ENCODE assay signal across 23 cellular contexts in genomic region chrX:72348247-72348979, GRCh38. TPM values are rescaled to one million over a fixed set of nuclear protein-coding genes. Genes with fewer than 3 reads are reported as not detected.
A peak's percentile ranks its signal among the peaks of the same experiment; 100 is the strongest.
DNase-seq lines count a peak whose midpoint lies in the region; ATAC-seq and TF ChIP-seq lines count a peak whose summit lies in the region.
"Had no signal": no experiment of that assay in that cellular context is flagged by ENCODE, and none has a peak within 500 bp of the region (broad histone marks: within the 10 kb centered on the region; RNA-seq: fewer than 3 reads in every experiment).

No MANE protein-coding gene starts in this region.

- no peak overlapping the region for H3K27ac Mint-ChIP-seq in activated CD8-positive, alpha-beta T cell treated with anti-CD3 and anti-CD28 coated beads for 36 hours
- H3K27ac Mint-ChIP-seq in activated CD8-positive, alpha-beta T cell treated with anti-CD3 and anti-CD28 coated beads, Interleukin-2, amount 10 ng/mL, durations not matched to agents 7 days and 5 days: no peak overlapping the region
- H3K27ac Mint-ChIP-seq: B cell had no signal

- H3K27me3 Mint-ChIP-seq in activated CD8-positive, alpha-beta T cell treated with anti-CD3 and anti-CD28 coated beads for 36 hours: no peaks in the 10 kb centered on the region
- no peaks in the 10 kb centered on the region for H3K27me3 Mint-ChIP-seq in activated CD8-positive, alpha-beta T cell treated with anti-CD3 and anti-CD28 coated beads, Interleukin-2, amount 10 ng/mL, durations not matched to agents 7 days and 5 days (ENCODE audit: low read depth)
- H3K27me3 Mint-ChIP-seq: B cell had no signal

- H3K4me3 Mint-ChIP-seq in activated CD8-positive, alpha-beta T cell treated with anti-CD3 and anti-CD28 coated beads for 36 hours: no peak overlapping the region
- no peak overlapping the region for H3K4me3 Mint-ChIP-seq in activated CD8-positive, alpha-beta T cell treated with anti-CD3 and anti-CD28 coated beads, Interleukin-2, amount 10 ng/mL, durations not matched to agents 7 days and 5 days
- H3K4me3 Mint-ChIP-seq: B cell had no signal

- ATAC-seq in activated CD8-positive, alpha-beta T cell treated with anti-CD3 and anti-CD28 coated beads for 36 hours: peak; percentile 72
- no peak for ATAC-seq in activated CD8-positive, alpha-beta T cell treated with anti-CD3 and anti-CD28 coated beads, Interleukin-2, amount 10 ng/mL, durations not matched to agents 7 days and 5 days
- peak; percentile 12 for ATAC-seq in GM19351 (IDR thresholded peaks at IDR 0.05; ENCODE audit: unreplicated experiment)
- no peak for ATAC-seq in HG02588 (IDR thresholded peaks at IDR 0.05; ENCODE audit: unreplicated experiment)
- ATAC-seq in HG03439 (IDR thresholded peaks at IDR 0.05; ENCODE audit: unreplicated experiment): no peak
- ATAC-seq: A549, gastrocnemius medialis, SK-N-SH treated with all-trans-retinoic acid at 6 μM for 48 hours had no signal

- H3K36me3 Mint-ChIP-seq in activated CD8-positive, alpha-beta T cell treated with anti-CD3 and anti-CD28 coated beads for 36 hours (ENCODE audit: low read depth): no peaks in the 10 kb centered on the region
- peaks cover 7% of the 10 kb centered on the region for H3K36me3 Mint-ChIP-seq in activated CD8-positive, alpha-beta T cell treated with anti-CD3 and anti-CD28 coated beads, Interleukin-2, amount 10 ng/mL, durations not matched to agents 7 days and 5 days (ENCODE audit: low read depth)

- TF ChIP-seq CTCF in activated CD8-positive, alpha-beta T cell treated with anti-CD3 and anti-CD28 coated beads for 36 hours (IDR thresholded peaks at IDR 0.05): no peak

- peaks cover 11% of the 10 kb centered on the region for H3K4me1 Mint-ChIP-seq in activated CD8-positive, alpha-beta T cell treated with anti-CD3 and anti-CD28 coated beads for 36 hours (ENCODE audit: low read depth)
- H3K4me1 Mint-ChIP-seq in activated CD8-positive, alpha-beta T cell treated with anti-CD3 and anti-CD28 coated beads, Interleukin-2, amount 10 ng/mL, durations not matched to agents 7 days and 5 days (ENCODE audit: low read depth): no peaks in the 10 kb centered on the region
- H3K4me1 Mint-ChIP-seq: B cell had no signal

- intact Hi-C loops in activated CD8-positive, alpha-beta T cell treated with anti-CD3 and anti-CD28 coated beads for 36 hours (cut with micrococcal nuclease): no loop called here

- DNase-seq in activated CD8-positive, alpha-beta T cell treated with anti-CD3 and anti-CD28 coated beads for 36 hours: peak; percentile 4
- no peak for DNase-seq in activated CD8-positive, alpha-beta T cell treated with anti-CD3 and anti-CD28 coated beads, Interleukin-2, amount 10 ng/mL, durations not matched to agents 7 days and 5 days
- DNase-seq in activated T-cell treated with anti-CD3 and anti-CD28 coated beads, Interleukin-2, amount 50 U/mL, for 48 hours: peak; percentile 28 to 35
- DNase-seq in stimulated activated CD8-positive, alpha-beta memory T cell treated with anti-CD3 and anti-CD28 coated beads, Interleukin-15, amount 100 ng/mL, for 48 hours (ENCODE audit: low read depth in 2 of 2): peak; percentile 1 to 10
- no peak for DNase-seq in SW 1271 (lab: John Stamatoyannopoulos, UW)
- DNase-seq: effector memory CD4-positive, alpha-beta T cell; esophagus squamous epithelium; gastrocnemius medialis; GF-D8; HCEC 1CT; hippocampal formation; NCI-H2171 treated with DMSO at 0.1 percent for 48 hours; right cardiac atrium; stimulated activated naive CD4-positive, alpha-beta T cell treated with Interleukin-2 at 50 U/mL for 16 hours; T1000 had no signal

- POLR2A ChIA-PET in activated CD8-positive, alpha-beta T cell treated with anti-CD3 and anti-CD28 coated beads for 36 hours (lab: Charles Lee): interaction anchor here (1.2 kb wide), 1 partner anchor 47 kb away, joined by 3 read pairs; no protein-coding TSS in a partner anchor
- POLR2A ChIA-PET in activated CD8-positive, alpha-beta T cell treated with anti-CD3 and anti-CD28 coated beads, Interleukin-2, amount 10 ng/mL, durations not matched to agents 7 days and 5 days (lab: Charles Lee): no interaction called here

- CTCF ChIA-PET in activated CD8-positive, alpha-beta T cell treated with anti-CD3 and anti-CD28 coated beads for 36 hours (lab: Charles Lee): interaction anchor here (1.3 kb wide), 1 partner anchor 32 kb away, joined by 3 read pairs; no protein-coding TSS in a partner anchor
- CTCF ChIA-PET in activated CD8-positive, alpha-beta T cell treated with anti-CD3 and anti-CD28 coated beads, Interleukin-2, amount 10 ng/mL, durations not matched to agents 7 days and 5 days (lab: Charles Lee): no interaction called here

- no peaks in the 10 kb centered on the region for H3K9me3 Mint-ChIP-seq in activated CD8-positive, alpha-beta T cell treated with anti-CD3 and anti-CD28 coated beads for 36 hours
- H3K9me3 Mint-ChIP-seq in activated CD8-positive, alpha-beta T cell treated with anti-CD3 and anti-CD28 coated beads, Interleukin-2, amount 10 ng/mL, durations not matched to agents 7 days and 5 days (ENCODE audit: insufficient read depth): no peaks in the 10 kb centered on the region

RNA-seq across cellular contexts. Expression of gene CITED1, which starts 42.7 kb away (rescaled TPM):
- total RNA-seq in activated CD8-positive, alpha-beta T cell treated with anti-CD3 and anti-CD28 coated beads for 36 hours: not detected
- not detected for total RNA-seq in activated CD8-positive, alpha-beta T cell treated with anti-CD3 and anti-CD28 coated beads, Interleukin-2, amount 10 ng/mL, durations not matched to agents 7 days and 5 days
- total RNA-seq: B cell, esophagus squamous epithelium, gastrocnemius medialis, HT1080, liver had no signal

Comparison
In these comparisons a context has a peak if more than half of its experiments do, and no peak if none do; other contexts are left out.
1. ATAC-seq: peak in activated CD8-positive, alpha-beta T cell treated with anti-CD3 and anti-CD28 coated beads for 36 hours (single experiment) and GM19351 (single experiment); none in activated CD8-positive, alpha-beta T cell treated with anti-CD3 and anti-CD28 coated beads, Interleukin-2, amount 10 ng/mL, durations not matched to agents 7 days and 5 days (single experiment), HG02588 (single experiment) and HG03439 (single experiment).
2. DNase-seq: peak in activated CD8-positive, alpha-beta T cell treated with anti-CD3 and anti-CD28 coated beads for 36 hours (single experiment), activated T-cell treated with anti-CD3 and anti-CD28 coated beads, Interleukin-2, amount 50 U/mL, for 48 hours (2 of 2) and stimulated activated CD8-positive, alpha-beta memory T cell treated with anti-CD3 and anti-CD28 coated beads, Interleukin-15, amount 100 ng/mL, for 48 hours (2 of 2); none in activated CD8-positive, alpha-beta T cell treated with anti-CD3 and anti-CD28 coated beads, Interleukin-2, amount 10 ng/mL, durations not matched to agents 7 days and 5 days (single experiment) and SW 1271 (0 of 2).